1 cellular context compared by ENCODE assay signal in the genomic region with DNA sequence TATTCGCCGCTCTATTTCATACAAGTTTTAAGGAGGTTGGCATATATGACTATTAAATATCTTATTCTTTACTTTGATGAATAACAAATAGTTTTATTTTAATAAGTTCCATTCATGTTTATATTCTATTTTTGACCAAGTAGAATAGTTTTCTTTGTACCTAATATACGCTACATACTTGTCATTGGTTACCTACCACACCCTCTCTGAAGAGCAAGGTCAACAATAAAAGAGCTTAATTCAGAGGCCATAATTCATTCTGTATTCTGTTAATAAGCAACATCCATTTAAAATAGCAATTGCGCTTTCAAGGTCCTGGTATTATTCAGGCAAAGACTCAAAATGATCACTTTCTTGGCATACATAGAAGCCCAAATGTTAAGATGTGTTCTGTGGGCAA.
TF ChIP-seq lines count a peak whose summit lies in the region.

No MANE protein-coding gene starts in this region.

TF ChIP-seq in H1, 55 proteins besides CTCF, POLR2A, EP300 and RAD21:
- TF ChIP-seq YY1 (IDR thresholded peaks at IDR 0.05; ENCODE audit: low read depth, low read length) (no peak), CEBPB (IDR thresholded peaks at IDR 0.05; ENCODE audit: low read depth, low read length) (no peak), CHD1 (IDR thresholded peaks at IDR 0.05; ENCODE audit: low read depth, low read length) (no peak), RXRA (IDR thresholded peaks at IDR 0.05; ENCODE audit: insufficient read depth, low read depth, low read length) (no peak), NANOG (IDR thresholded peaks at IDR 0.05; ENCODE audit: insufficient read depth, low read depth, low read length, poor library complexity, severe bottlenecking) (no peak), FOSL1 (IDR thresholded peaks at IDR 0.05; ENCODE audit: insufficient read depth, low read depth, low read length) (no peak), SAP30 (IDR thresholded peaks at IDR 0.05; ENCODE audit: insufficient read depth, insufficient replicate concordance, low read length) (no peak), POLR2AphosphoS5 (IDR thresholded peaks at IDR 0.05; ENCODE audit: low read depth, low read length) (no peak), TEAD4 (IDR thresholded peaks at IDR 0.05; ENCODE audit: low read depth, low read length) (no peak), SP2 (IDR thresholded peaks at IDR 0.05; ENCODE audit: low read length) (no peak)
- TF ChIP-seq, protein P1, sequence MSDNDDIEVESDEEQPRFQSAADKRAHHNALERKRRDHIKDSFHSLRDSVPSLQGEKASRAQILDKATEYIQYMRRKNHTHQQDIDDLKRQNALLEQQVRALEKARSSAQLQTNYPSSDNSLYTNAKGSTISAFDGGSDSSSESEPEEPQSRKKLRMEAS (IDR thresholded peaks at IDR 0.05), result no peak
TF ChIP-seq in H1: peak in this region for 0.
